Comparison of ENCODE assay signal across 17 cellular contexts in genomic region chr14:52033131-52033642, GRCh38. TPM values are rescaled to one million over a fixed set of nuclear protein-coding genes. Genes with fewer than 3 reads are reported as not detected.
DNase-seq lines count a peak whose midpoint lies in the region; ATAC-seq and TF ChIP-seq lines count a peak whose summit lies in the region.
"Had no signal": no experiment of that assay in that cellular context is flagged by ENCODE, and none has a peak within 500 bp of the region (broad histone marks: within the 10 kb centered on the region; RNA-seq: fewer than 3 reads in every experiment).

No MANE protein-coding gene starts in this region.

- no peaks in the 10 kb centered on the region for H3K4me1 Mint-ChIP-seq in T-helper 17 cell
- H3K4me1 Mint-ChIP-seq: activated B cell treated with CpG ODN at 0.5 μM for 24 hours, IgD-negative memory B cell, immature natural killer cell had no signal

- no peak overlapping the region for H3K4me3 ChIP-seq in fibroblast of the aortic adventitia (ENCODE audit: low read depth, low read length)
- no peak overlapping the region for H3K4me3 ChIP-seq in skin epidermis
- H3K4me3 ChIP-seq: Peyer's patch had no signal

- H3K27ac Mint-ChIP-seq in T-helper 17 cell: no peak overlapping the region
- H3K27ac Mint-ChIP-seq: activated B cell treated with CpG ODN at 0.5 μM for 24 hours; IgD-negative memory B cell; immature natural killer cell; stimulated activated naive CD8-positive, alpha-beta T cell treated with anti-CD3 and anti-CD28 coated beads, Interleukin-15, Interleukin-2, amounts not matched to agents 100 ng/mL and 50 ng/mL, for 24 hours had no signal

- H3K9me3 ChIP-seq in T-helper 17 cell (ENCODE audit: control insufficient read depth, low read length, poor library complexity, severe bottlenecking): no peaks in the 10 kb centered on the region
- H3K9me3 ChIP-seq: Peyer's patch had no signal

- peak; percentile 89 for ATAC-seq in SK-N-SH treated with all-trans-retinoic acid at 6 μM for 48 hours
- no peak for ATAC-seq in HG03521 (IDR thresholded peaks at IDR 0.05; ENCODE audit: unreplicated experiment)
- no peak for ATAC-seq in T-helper 17 cell

- DNase-seq in GM04503 (ENCODE audit: low read depth): peak; percentile 51
- peak; percentile 59 for DNase-seq in fibroblast of the aortic adventitia (ENCODE audit: low read depth)
- DNase-seq in activated gamma-delta T cell (lab: John Stamatoyannopoulos, UW): no peak
- no peak for DNase-seq in DMS 273 treated with DMSO at 0.1 percent for 48 hours (lab: John Stamatoyannopoulos, UW)
- DNase-seq in T-helper 17 cell: no peak
- DNase-seq: activated B cell treated with CpG ODN at 0.5 μM for 24 hours; DMS153; immature natural killer cell; NCI-H2081 treated with DMSO at 0.1 percent for 48 hours; Peyer's patch; stimulated activated CD4-positive, alpha-beta T cell treated with anti-CD3 and anti-CD28 coated beads, Interleukin-1b, Interleukin-23, amount 100 ng/mL, for 48 hours had no signal

- H3K27me3 Mint-ChIP-seq in T-helper 17 cell: peaks cover 7% of the 10 kb centered on the region

- peaks cover under 1% of the 10 kb centered on the region for H3K36me3 Mint-ChIP-seq in T-helper 17 cell (ENCODE audit: low read depth)
- H3K36me3 Mint-ChIP-seq: IgD-negative memory B cell had no signal

- no peak for TF ChIP-seq CTCF in fibroblast of the aortic adventitia (IDR thresholded peaks at IDR 0.05; ENCODE audit: insufficient read depth, low read length)

- H3K4me3 Mint-ChIP-seq in T-helper 17 cell: no peak overlapping the region
- H3K4me3 Mint-ChIP-seq: activated B cell treated with CpG ODN at 0.5 μM for 24 hours; immature natural killer cell; neural crest cell; stimulated activated naive CD8-positive, alpha-beta T cell treated with anti-CD3 and anti-CD28 coated beads, Interleukin-15, Interleukin-2, amounts not matched to agents 100 ng/mL and 50 ng/mL, for 24 hours had no signal

- peak overlapping the region in 11 of 21 experiments; percentile 3 to 80 (median 54) for H3K27ac ChIP-seq in skin epidermis
- H3K27ac ChIP-seq: Peyer's patch had no signal

TF ChIP-seq in SK-N-SH treated with all-trans-retinoic acid at 6 μM for 48 hours, 23 proteins besides CTCF, POLR2A, EP300 and RAD21:
- TF ChIP-seq OSR1 (CRISPR knock-in tag; IDR thresholded peaks at IDR 0.05) (no peak), ARNTL (CRISPR knock-in tag; IDR thresholded peaks at IDR 0.05; ENCODE audit: borderline replicate concordance, low read depth) (no peak), ISL1 (CRISPR knock-in tag; IDR thresholded peaks at IDR 0.05) (no peak), POU6F1 (CRISPR knock-in tag; IDR thresholded peaks at IDR 0.05; ENCODE audit: borderline replicate concordance, low read depth) (no peak), CREB5 (CRISPR knock-in tag; IDR thresholded peaks at IDR 0.05; ENCODE audit: low read depth) (no peak), CSRNP3 (CRISPR knock-in tag; IDR thresholded peaks at IDR 0.05) (no peak), PATZ1 (CRISPR knock-in tag; IDR thresholded peaks at IDR 0.05; ENCODE audit: borderline replicate concordance) (no peak), ZNF565 (CRISPR knock-in tag; conservative IDR thresholded peaks at IDR 0.05; ENCODE audit: low read depth) (no peak), ESRRG (CRISPR knock-in tag; IDR thresholded peaks at IDR 0.05) (no peak), ZNF70 (CRISPR knock-in tag; IDR thresholded peaks at IDR 0.05) (no peak), ZFP30 (CRISPR knock-in tag; IDR thresholded peaks at IDR 0.05) (no peak)

RNA-seq across cellular contexts. Expression of gene NID2, which starts 35.7 kb away (rescaled TPM):
- total RNA-seq in fibroblast of the aortic adventitia (ENCODE audit: low replicate concordance) (146 and 370 TPM in 2 replicates), T-helper 17 cell (1 to 10 TPM in 1 of 2 donors, under 1 TPM in 1; 0.62 to 2.2 TPM)
- total RNA-seq: activated B cell treated with CpG ODN at 0.5 μM for 24 hours had no signal

RNA-seq across cellular contexts. Expression of gene RTRAF, which starts 43.8 kb away (rescaled TPM):
- total RNA-seq in fibroblast of the aortic adventitia (ENCODE audit: low replicate concordance) (44.2 and 98.2 TPM in 2 replicates), T-helper 17 cell (100 to 1,000 TPM; 123 to 135 TPM)

Comparison
In these comparisons a context has a peak if more than half of its experiments do, and no peak if none do; other contexts are left out.
1. DNase-seq: peak in GM04503 (single experiment) and fibroblast of the aortic adventitia (single experiment); none in activated gamma-delta T cell (single experiment), DMS 273 treated with DMSO at 0.1 percent for 48 hours (single experiment) and T-helper 17 cell (0 of 3).
2. RNA of gene NID2, which starts 35.7 kb away (total RNA-seq): 146 to 370 TPM in fibroblast of the aortic adventitia; 0.62 to 2.2 TPM in T-helper 17 cell; every median in the first group is over 10 times any median in the second.